Comparison of ENCODE assay signal across 8 cellular contexts in the genomic region with DNA sequence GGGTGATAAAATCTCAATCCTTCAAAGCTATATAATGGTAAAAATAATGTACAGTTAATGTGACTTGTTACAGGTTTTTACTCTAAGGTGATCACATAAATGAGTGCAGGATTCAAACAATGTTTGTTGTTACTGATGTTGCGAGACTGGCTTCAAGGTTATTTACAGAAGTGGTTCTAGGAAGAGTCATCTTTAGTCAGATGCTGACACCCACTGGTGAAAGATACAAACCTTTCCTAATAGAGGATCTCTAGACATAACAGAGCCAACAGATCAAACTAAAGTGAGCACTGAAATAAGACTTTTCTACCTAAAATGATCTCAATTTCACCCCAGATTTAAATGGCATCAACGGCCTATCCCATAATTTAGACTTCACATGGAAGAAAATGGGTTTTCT. TPM values are rescaled to one million over a fixed set of nuclear protein-coding genes. Genes with fewer than 3 reads are reported as not detected.
DNase-seq lines count a peak whose midpoint lies in the region; ATAC-seq, FAIRE-seq and TF ChIP-seq lines count a peak whose summit lies in the region.

No MANE protein-coding gene starts in this region.

- peak; percentile 76 to 89 for ATAC-seq in naive B cell (ENCODE audit: low read depth in 2 of 2)
- no peak for ATAC-seq in HG03108 (IDR thresholded peaks at IDR 0.05; ENCODE audit: unreplicated experiment)

- DNase-seq in CD1c-positive myeloid dendritic cell (ENCODE audit: extremely low spot score) (peak; percentile 57), HS-5 (ENCODE audit: low read depth) (peak; percentile 42), naive B cell (peak; percentile 48), epidermal melanocyte (ENCODE audit: insufficient read length, low spot score) (no peak), retina (no peak)

- H3K36me3 ChIP-seq in OCI-LY1 (ENCODE audit: insufficient read depth, low read length): no peaks in the 10 kb centered on the region

- peaks cover 0 to 3% of the 10 kb centered on the region in 2 donors for H3K36me3 Mint-ChIP-seq in naive B cell

- H3K9ac ChIP-seq in OCI-LY1 (ENCODE audit: low read length): no peak overlapping the region

- H3K79me2 ChIP-seq in OCI-LY1 (ENCODE audit: insufficient read depth, low read length): no peaks in the 10 kb centered on the region

- no peaks in the 10 kb centered on the region for H3K27me3 ChIP-seq in OCI-LY1 (ENCODE audit: insufficient read depth, low read length)

- no peaks in the 10 kb centered on the region for H3K4me1 ChIP-seq in OCI-LY1 (ENCODE audit: insufficient read depth, low read length, severe bottlenecking)

- no peak overlapping the region for H3K4me2 ChIP-seq in OCI-LY1 (ENCODE audit: low read length)

- no peaks in the 10 kb centered on the region for H3K27me3 Mint-ChIP-seq in naive B cell

- H3K9me3 ChIP-seq in OCI-LY1 (ENCODE audit: low read length): no peaks in the 10 kb centered on the region

- peak; percentile 87 for FAIRE-seq in endometrium (lab: Jason Lieb, UNC)

- H4K20me1 ChIP-seq in OCI-LY1 (ENCODE audit: insufficient read depth, low read length): no peaks in the 10 kb centered on the region

- no peaks in the 10 kb centered on the region for H3K9me3 Mint-ChIP-seq in naive B cell

- no peak overlapping the region for H3K27ac ChIP-seq in OCI-LY1 (ENCODE audit: low read depth, low read length, poor library complexity, severe bottlenecking)

- no peak overlapping the region for H3K4me3 ChIP-seq in OCI-LY1 (ENCODE audit: low read depth, low read length, poor library complexity, severe bottlenecking)

- no peaks in the 10 kb centered on the region for H3F3A ChIP-seq in OCI-LY1 (ENCODE audit: insufficient read depth, low read length)

- H3K9me2 ChIP-seq in OCI-LY1 (ENCODE audit: low read depth, low read length): no peaks in the 10 kb centered on the region

- peak; percentile 71; the same call in 1 of the 2 replicates for TF ChIP-seq CTCF in OCI-LY1 (IDR thresholded peaks at IDR 0.05; ENCODE audit: low read length)

- peaks cover under 1 to 2% (median 1%) of the 10 kb centered on the region in 3 donors for H3K4me1 Mint-ChIP-seq in naive B cell

- no peak overlapping the region for H3K4me3 Mint-ChIP-seq in naive B cell

- no peak overlapping the region for H3K27ac Mint-ChIP-seq in naive B cell

- no peak overlapping the region for H2AFZ ChIP-seq in OCI-LY1 (ENCODE audit: low read length)

RNA-seq across cellular contexts. Expression of a gene that starts 20.2 kb away (rescaled TPM):
- 1 to 10 TPM; 4.1 to 6.8 (median 5.4) TPM for polyA plus RNA-seq in naive B cell (ENCODE audit: low read depth in 6 of 6)

Comparison
In these comparisons a context has a peak if more than half of its experiments do, and no peak if none do; other contexts are left out.
1. DNase-seq: peak in CD1c-positive myeloid dendritic cell (single experiment), HS-5 (single experiment) and naive B cell (single experiment); none in epidermal melanocyte (single experiment) and retina (single experiment).